ENCODE assay signal across 9 cellular contexts in the genomic region with DNA sequence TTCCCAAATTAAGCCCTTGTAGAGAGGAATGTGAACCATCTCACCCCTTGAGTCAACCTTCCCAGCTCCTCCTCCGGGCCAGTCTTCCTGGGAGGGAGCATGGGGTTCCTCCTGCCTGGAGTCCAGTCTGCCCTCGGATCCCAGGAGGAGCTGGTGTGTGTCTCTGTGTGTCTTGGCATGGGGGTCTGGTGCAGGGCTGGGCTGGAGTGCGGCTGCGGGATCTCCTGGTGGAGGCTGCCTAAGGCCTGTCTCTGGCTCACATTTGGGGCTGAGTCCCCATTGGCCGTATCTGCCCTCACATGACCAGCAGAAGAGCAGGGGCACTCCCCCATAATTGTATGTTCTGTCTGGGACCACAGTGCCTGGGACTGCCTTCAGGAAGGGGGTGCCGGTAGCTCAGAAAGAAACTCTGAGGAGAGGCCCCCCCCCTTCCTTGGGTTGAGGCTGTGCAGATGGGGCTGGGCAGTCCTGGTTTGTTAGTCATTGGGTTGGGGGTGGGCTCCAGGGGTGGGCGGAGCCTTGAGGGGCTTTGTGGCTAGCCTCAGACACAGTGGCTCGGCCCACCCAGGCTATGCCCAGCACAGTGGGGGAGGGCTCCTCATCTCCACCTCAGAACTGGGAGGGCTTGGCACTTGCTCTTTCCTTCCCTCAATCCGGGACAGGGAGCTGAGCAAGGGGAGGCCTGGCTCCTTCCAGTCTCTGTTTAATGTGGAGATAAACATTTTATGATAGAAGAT. TPM values are rescaled to one million over a fixed set of nuclear protein-coding genes. Genes with fewer than 3 reads are reported as not detected.
DNase-seq lines count a peak whose midpoint lies in the region; ATAC-seq and TF ChIP-seq lines count a peak whose summit lies in the region.
"Had no signal": no experiment of that assay in that cellular context is flagged by ENCODE, and none has a peak within 500 bp of the region (broad histone marks: within the 10 kb centered on the region; RNA-seq: fewer than 3 reads in every experiment).

No MANE protein-coding gene starts in this region.

- peak overlapping the region; percentile 82 for H3K4me2 ChIP-seq in skeletal muscle satellite cell (ENCODE audit: low read length)

- ATAC-seq in GM21381 (IDR thresholded peaks at IDR 0.05; ENCODE audit: unreplicated experiment): no peak

- H3K4me1 ChIP-seq in SJCRH30 (peaks cover 5% of the 10 kb centered on the region; the same call in 1 of the 2 replicates), skeletal muscle satellite cell (ENCODE audit: control insufficient read depth, insufficient read depth, low read length) (peaks cover 54% of the 10 kb centered on the region), suprapubic skin (peaks cover 57% of the 10 kb centered on the region)

- peak overlapping the region; percentile 57 for H3K4me3 Mint-ChIP-seq in glutamatergic neuron (ENCODE audit: unreplicated experiment)

- H3K4me3 ChIP-seq in H7 (ENCODE audit: insufficient read depth, low read depth, low read length) (peak overlapping the region; percentile 27), SJCRH30 (no peak overlapping the region), skeletal muscle satellite cell (ENCODE audit: low read length) (peak overlapping the region; percentile 37), suprapubic skin (no peak overlapping the region)

- TF ChIP-seq CTCF in glutamatergic neuron (IDR thresholded peaks at IDR 0.05; ENCODE audit: partially characterized antibody, unreplicated experiment) (no peak), suprapubic skin (IDR thresholded peaks at IDR 0.05) (no peak)

- TF ChIP-seq EP300 in suprapubic skin (IDR thresholded peaks at IDR 0.05): no peak

- no peak for TF ChIP-seq POLR2A in suprapubic skin (IDR thresholded peaks at IDR 0.05)

- peaks cover 10% of the 10 kb centered on the region for H3K27me3 Mint-ChIP-seq in glutamatergic neuron (ENCODE audit: unreplicated experiment)

- DNase-seq in H7: peak; percentile 90
- peak; percentile 54 to 56 for DNase-seq in SJCRH30
- DNase-seq in glutamatergic neuron: peak; percentile 33
- DNase-seq in AML-193 (lab: John Stamatoyannopoulos, UW): no peak
- DNase-seq in suprapubic skin (ENCODE audit: low spot score in 2 of 2): no peak
- DNase-seq in GDM1 (lab: John Stamatoyannopoulos, UW): no peak

- H3K9ac ChIP-seq in skeletal muscle satellite cell (ENCODE audit: low read depth, low read length): no peak overlapping the region

- H3K9me3 Mint-ChIP-seq in glutamatergic neuron (ENCODE audit: unreplicated experiment): peaks cover 5% of the 10 kb centered on the region
- H3K9me3 Mint-ChIP-seq: activated CD4-positive, alpha-beta T cell treated with anti-CD3 and anti-CD28 coated beads, Interleukin-2, amount 10 ng/mL, durations not matched to agents 24 days and 14 days had no signal

- H3K27ac Mint-ChIP-seq in glutamatergic neuron (ENCODE audit: unreplicated experiment): no peak overlapping the region
- H3K27ac Mint-ChIP-seq: activated CD4-positive, alpha-beta T cell treated with anti-CD3 and anti-CD28 coated beads, Interleukin-2, amount 10 ng/mL, durations not matched to agents 24 days and 14 days had no signal

- H3K27me3 ChIP-seq in H7 (ENCODE audit: control insufficient read depth, insufficient read depth, low read length) (peaks cover 38% of the 10 kb centered on the region), SJCRH30 (no peaks in the 10 kb centered on the region), skeletal muscle satellite cell (ENCODE audit: control insufficient read depth, insufficient read depth, low read length) (peaks cover 20% of the 10 kb centered on the region), suprapubic skin (peaks cover 14% of the 10 kb centered on the region)

- H3K4me1 Mint-ChIP-seq in glutamatergic neuron (ENCODE audit: low read depth, unreplicated experiment): peaks cover 10% of the 10 kb centered on the region

- no peaks in the 10 kb centered on the region for H3K9me3 ChIP-seq in SJCRH30 (replicated peaks)
- no peaks in the 10 kb centered on the region for H3K9me3 ChIP-seq in skeletal muscle satellite cell (replicated peaks; ENCODE audit: low read length)
- no peaks in the 10 kb centered on the region for H3K9me3 ChIP-seq in suprapubic skin

- WGBS in suprapubic skin: 84% methylated on average over 6 of the region's 9 CpGs

- peaks cover 7% of the 10 kb centered on the region for H3K36me3 ChIP-seq in H7 (replicated peaks; ENCODE audit: control insufficient read depth, insufficient read depth, low read length)
- H3K36me3 ChIP-seq in SJCRH30: no peaks in the 10 kb centered on the region
- H3K36me3 ChIP-seq in skeletal muscle satellite cell (ENCODE audit: insufficient read depth, low read length): no peaks in the 10 kb centered on the region
- peaks cover 8% of the 10 kb centered on the region for H3K36me3 ChIP-seq in suprapubic skin

- no peak overlapping the region for H3K27ac ChIP-seq in SJCRH30
- H3K27ac ChIP-seq in suprapubic skin: no peak overlapping the region

- no peaks in the 10 kb centered on the region for H3K36me3 Mint-ChIP-seq in glutamatergic neuron (ENCODE audit: unreplicated experiment)

RNA-seq across cellular contexts. Expression of gene C1QTNF5, which starts 2.9 kb away (rescaled TPM):
- 2.1 TPM in 2 replicates for total RNA-seq in H7 (2014; rRNA removed; shearing (Covaris generic))
- total RNA-seq in SJCRH30 (2014; rRNA removed; shearing (Covaris generic)): 0.85 and 2.0 TPM in 2 replicates
- total RNA-seq in glutamatergic neuron (ENCODE audit: unreplicated experiment) (0.32 TPM), suprapubic skin (1 to 10 TPM; 3.7 to 9.8 (median 4.9) TPM)
- total RNA-seq in skeletal muscle satellite cell (2012; rRNA removed): 0.76 and 1.1 TPM in 2 replicates
- total RNA-seq: activated CD4-positive, alpha-beta T cell treated with anti-CD3 and anti-CD28 coated beads, Interleukin-2, amount 10 ng/mL, durations not matched to agents 24 days and 14 days had no signal

RNA-seq across cellular contexts. Expression of gene RNF26, which starts 3.4 kb away (rescaled TPM):
- total RNA-seq in H7 (2014; rRNA removed; shearing (Covaris generic)): 26.4 and 28.9 TPM in 2 replicates
- total RNA-seq in SJCRH30 (2014; rRNA removed; shearing (Covaris generic)): 8.3 and 10.4 TPM in 2 replicates
- total RNA-seq in glutamatergic neuron (ENCODE audit: unreplicated experiment) (20.6 TPM), suprapubic skin (10 to 100 TPM; 13.3 to 21.4 (median 15.4) TPM)
- total RNA-seq in skeletal muscle satellite cell (2012; rRNA removed): 4.8 and 6.1 TPM in 2 replicates

RNA-seq across cellular contexts. Expression of gene MFRP, which starts 8.8 kb away (rescaled TPM):
- not detected in 2 replicates for total RNA-seq in H7 (2014; rRNA removed; shearing (Covaris generic))
- not detected in 2 replicates for total RNA-seq in SJCRH30 (2014; rRNA removed; shearing (Covaris generic))
- not detected for total RNA-seq in glutamatergic neuron (ENCODE audit: unreplicated experiment)
- not detected in 2 replicates for total RNA-seq in skeletal muscle satellite cell (2012; rRNA removed)
- total RNA-seq in suprapubic skin: under 1 TPM in 1 of 4 donors, not detected in 3; 0.11 TPM
- total RNA-seq: activated CD4-positive, alpha-beta T cell treated with anti-CD3 and anti-CD28 coated beads, Interleukin-2, amount 10 ng/mL, durations not matched to agents 24 days and 14 days had no signal

RNA-seq across cellular contexts. Expression of gene MCAM, which starts 20.8 kb away (rescaled TPM):
- 45.5 and 59.3 TPM in 2 replicates for total RNA-seq in H7 (2014; rRNA removed; shearing (Covaris generic))
- 30.2 and 31.7 TPM in 2 replicates for total RNA-seq in SJCRH30 (2014; rRNA removed; shearing (Covaris generic))
- 11.4 TPM for total RNA-seq in glutamatergic neuron (ENCODE audit: unreplicated experiment)
- 11.4 and 11.8 TPM in 2 replicates for total RNA-seq in skeletal muscle satellite cell (2012; rRNA removed)
- 100 to 1,000 TPM; 104 to 163 (median 124) TPM for total RNA-seq in suprapubic skin

RNA-seq across cellular contexts. Expression of gene USP2, which starts 43.7 kb away (rescaled TPM):
- total RNA-seq in H7 (2014; rRNA removed; shearing (Covaris generic)): 2.7 and 2.8 TPM in 2 replicates
- total RNA-seq in SJCRH30 (2014; rRNA removed; shearing (Covaris generic)): 2.1 and 2.4 TPM in 2 replicates
- total RNA-seq in glutamatergic neuron (ENCODE audit: unreplicated experiment) (2.6 TPM), suprapubic skin (10 to 100 TPM in 3 of 4 donors, 1 to 10 TPM in 1; 5.9 to 25.4 (median 15.2) TPM)
- total RNA-seq in skeletal muscle satellite cell (2012; rRNA removed): 1.5 TPM in 1 of 2 replicates, not detected in the other

Comparison
In these comparisons a context has a peak if more than half of its experiments do, and no peak if none do; other contexts are left out.
1. DNase-seq: peak in H7 (single experiment), SJCRH30 (2 of 2) and glutamatergic neuron (single experiment); none in AML-193 (0 of 2), suprapubic skin (0 of 2) and GDM1 (single experiment).
2. H3K4me3 ChIP-seq: peak in H7 (single experiment) and skeletal muscle satellite cell (single experiment); none in SJCRH30 (single experiment) and suprapubic skin (single experiment).